ENCODE assay signal across 21 cellular contexts in the genomic region with DNA sequence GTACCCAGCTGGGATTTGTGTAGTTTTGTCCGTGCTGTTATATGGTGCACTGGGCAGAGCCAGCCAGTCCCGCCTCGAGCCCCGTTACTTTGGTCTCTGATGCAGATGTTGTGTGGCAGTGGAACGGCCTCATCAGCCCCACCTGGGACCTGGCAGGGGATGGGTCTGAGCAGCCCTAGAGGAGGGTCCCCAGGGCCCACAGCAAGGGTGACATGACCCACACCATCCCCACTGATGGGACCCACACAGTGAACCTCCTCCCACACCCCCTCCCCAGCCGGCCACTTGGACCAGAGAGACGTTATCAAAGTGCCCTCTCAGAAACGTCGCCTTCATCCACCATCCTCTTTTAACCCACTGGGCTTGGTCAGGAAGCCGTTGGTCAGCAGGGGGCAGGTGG.
"Had no signal": no experiment of that assay in that cellular context is flagged by ENCODE, and none has a peak within 500 bp of the region (broad histone marks: within the 10 kb centered on the region; RNA-seq: fewer than 3 reads in every experiment).

No MANE protein-coding gene starts in this region.

- H3K27ac ChIP-seq: body of pancreas, cardiac muscle cell, foreskin keratinocyte, sigmoid colon, SJSA1, upper lobe of left lung had no signal

- H3K36me3 ChIP-seq: cardiac muscle cell, sigmoid colon, SJSA1, upper lobe of left lung had no signal

- H3K4me1 Mint-ChIP-seq: immature natural killer cell, nephron had no signal

- H3K4me3 Mint-ChIP-seq: activated CD8-positive, alpha-beta T cell treated with anti-CD3 and anti-CD28 coated beads, Interleukin-2, amount 10 ng/mL, durations not matched to agents 7 days and 5 days; activated naive CD4-positive, alpha-beta T cell treated with anti-CD3 and anti-CD28 coated beads, Interleukin-2, amount 50 U/mL, for 24 hours; dendritic cell treated with granulocyte-macrophage colony-stimulating factor and Interleukin-4, amounts not matched to agents 40 ng/mL and 50 ng/mL, for 4 days; immature natural killer cell; nephron had no signal

- H3K27ac Mint-ChIP-seq: activated CD8-positive, alpha-beta T cell treated with anti-CD3 and anti-CD28 coated beads, Interleukin-2, amount 10 ng/mL, durations not matched to agents 7 days and 5 days; activated naive CD4-positive, alpha-beta T cell treated with anti-CD3 and anti-CD28 coated beads, Interleukin-2, amount 50 U/mL, for 24 hours; dendritic cell treated with granulocyte-macrophage colony-stimulating factor and Interleukin-4, amounts not matched to agents 40 ng/mL and 50 ng/mL, for 4 days; immature natural killer cell; nephron had no signal

- H3K4me1 ChIP-seq: body of pancreas, foreskin keratinocyte, sigmoid colon, SJSA1 had no signal

- H3K27me3 Mint-ChIP-seq: activated naive CD4-positive, alpha-beta T cell treated with anti-CD3 and anti-CD28 coated beads, Interleukin-2, amount 50 U/mL, for 24 hours had no signal

- DNase-seq: activated CD4-positive, alpha-beta T cell treated with anti-CD3 and anti-CD28 coated beads, Interleukin-2, amount 50 U/mL, for 1 hour; activated CD8-positive, alpha-beta T cell treated with anti-CD3 and anti-CD28 coated beads, Interleukin-2, amount 10 ng/mL, durations not matched to agents 7 days and 5 days; activated gamma-delta T cell treated with Interleukin-2 at 50 U/mL for 16 hours; anterior cingulate cortex; body of pancreas; effector CD4-positive, alpha-beta T cell; erythroblast; foreskin keratinocyte; immature natural killer cell; left ventricle myocardium superior; sigmoid colon; stimulated activated CD4-positive, alpha-beta T cell treated with anti-CD3 and anti-CD28 coated beads, Interleukin-4, amount 100 ng/mL, for 24 hours; stimulated activated naive CD4-positive, alpha-beta T cell treated with Interleukin-2 at 50 U/mL for 16 hours; T-helper 1 cell had no signal

- ATAC-seq: activated CD8-positive, alpha-beta T cell treated with anti-CD3 and anti-CD28 coated beads, Interleukin-2, amount 10 ng/mL, durations not matched to agents 7 days and 5 days; body of pancreas; foreskin keratinocyte; left ventricle myocardium superior had no signal

- H3K9me3 ChIP-seq: body of pancreas, SJSA1 had no signal

- H3K4me2 ChIP-seq: smooth muscle cell had no signal

- H3K27me3 ChIP-seq: body of pancreas, cardiac muscle cell, foreskin keratinocyte, sigmoid colon, SJSA1, upper lobe of left lung had no signal

- H3K4me3 ChIP-seq: body of pancreas, cardiac muscle cell, sigmoid colon, SJSA1, smooth muscle cell, upper lobe of left lung had no signal
